16 cellular contexts compared by ENCODE assay signal in genomic region chr3:123310741-123311140, GRCh38.
DNase-seq lines count a peak whose midpoint lies in the region; ATAC-seq and TF ChIP-seq lines count a peak whose summit lies in the region.
"Had no signal": no experiment of that assay in that cellular context is flagged by ENCODE, and none has a peak within 500 bp of the region (broad histone marks: within the 10 kb centered on the region; RNA-seq: fewer than 3 reads in every experiment).

No MANE protein-coding gene starts in this region.

- TF ChIP-seq CTCF in MM.1S (IDR thresholded peaks at IDR 0.05; ENCODE audit: low read length) (no peak), neural progenitor cell (IDR thresholded peaks at IDR 0.05) (no peak)

- H3K9me3 ChIP-seq in MM.1S (replicated peaks; ENCODE audit: insufficient read depth, low read length) (no peaks in the 10 kb centered on the region), neural progenitor cell (ENCODE audit: low read depth) (no peaks in the 10 kb centered on the region)
- H3K9me3 ChIP-seq: BE2C, SJCRH30 had no signal

- no peaks in the 10 kb centered on the region for H3F3A ChIP-seq in MM.1S (ENCODE audit: insufficient read depth, low read length)
- peaks cover 13% of the 10 kb centered on the region for H3F3A ChIP-seq in neural progenitor cell (ENCODE audit: low read depth)

- H3K79me2 ChIP-seq in MM.1S (ENCODE audit: low read length) (no peaks in the 10 kb centered on the region), neural progenitor cell (ENCODE audit: low read depth) (no peaks in the 10 kb centered on the region)

- H3K27ac ChIP-seq in MM.1S (ENCODE audit: low read length): no peak overlapping the region
- H3K27ac ChIP-seq in neural progenitor cell: no peak overlapping the region
- H3K27ac ChIP-seq: HL-60, SJCRH30 had no signal

- no peaks in the 10 kb centered on the region for H3K27me3 ChIP-seq in MM.1S (replicated peaks; ENCODE audit: insufficient read depth, low read length)
- H3K27me3 ChIP-seq in neural progenitor cell: peaks cover 27% of the 10 kb centered on the region
- H3K27me3 ChIP-seq: BE2C had no signal

- H4K20me1 ChIP-seq in MM.1S (ENCODE audit: insufficient read depth, low read length): no peaks in the 10 kb centered on the region
- no peaks in the 10 kb centered on the region for H4K20me1 ChIP-seq in neural progenitor cell (ENCODE audit: low read depth)

- ATAC-seq in GM19324 (IDR thresholded peaks at IDR 0.05; ENCODE audit: low FRiP score, unreplicated experiment): no peak
- ATAC-seq in GM18502 (IDR thresholded peaks at IDR 0.05; ENCODE audit: poor library complexity, unreplicated experiment): no peak
- ATAC-seq in GM21447 (IDR thresholded peaks at IDR 0.05; ENCODE audit: unreplicated experiment): no peak
- ATAC-seq: CD8-positive, alpha-beta T cell had no signal

- peaks cover 12% of the 10 kb centered on the region; the same call in 1 of the 2 replicates for H3K4me1 ChIP-seq in MM.1S (ENCODE audit: low read length)
- H3K4me1 ChIP-seq in neural progenitor cell: peaks cover 15% of the 10 kb centered on the region
- H3K4me1 ChIP-seq: BE2C, SJCRH30 had no signal

- H3K4me2 ChIP-seq in MM.1S (ENCODE audit: low read depth, low read length) (0 out of 2 replicates have a peak overlapping the region, but pooled peaks have one; percentile 24), neural progenitor cell (no peak overlapping the region)

- peaks cover 6% of the 10 kb centered on the region for H3K27me3 Mint-ChIP-seq in neural progenitor cell (ENCODE audit: insufficient read depth, low read depth)

- peaks cover 1% of the 10 kb centered on the region for H3K36me3 Mint-ChIP-seq in neural progenitor cell
- H3K36me3 Mint-ChIP-seq: CD8-positive, alpha-beta T cell had no signal

- peaks cover 17% of the 10 kb centered on the region for H3K4me1 Mint-ChIP-seq in neural progenitor cell

- H3K36me3 ChIP-seq in MM.1S (replicated peaks; ENCODE audit: insufficient read depth, low read length) (no peaks in the 10 kb centered on the region), neural progenitor cell (no peaks in the 10 kb centered on the region)
- H3K36me3 ChIP-seq: BE2C, SJCRH30 had no signal

- peak; percentile 55 for DNase-seq in DMS53 treated with DMSO at 0.1 percent for 48 hours (lab: John Stamatoyannopoulos, UW; ENCODE audit: unreplicated experiment)
- DNase-seq in MM.1S: no peak
- peak; percentile 8 for DNase-seq in fibroblast of peridontal ligament (ENCODE audit: extremely low read depth)
- DNase-seq in neural progenitor cell (ENCODE audit: low spot score): no peak
- DNase-seq: BE2C; CD8-positive, alpha-beta T cell; EL; KBM-7; NCI-H1105; NCI-H187; NCI-H510A; SJCRH30 had no signal

- H2AFZ ChIP-seq in MM.1S (ENCODE audit: low read length): no peak overlapping the region
- H2AFZ ChIP-seq in neural progenitor cell (replicated peaks): no peak overlapping the region

- no peaks in the 10 kb centered on the region for H3K9me2 ChIP-seq in MM.1S (replicated peaks; ENCODE audit: insufficient read depth, low read length)

- H3K4me3 ChIP-seq in MM.1S (ENCODE audit: low read length) (no peak overlapping the region), neural progenitor cell (no peak overlapping the region)
- H3K4me3 ChIP-seq: SJCRH30 had no signal

- H3K4me3 Mint-ChIP-seq in neural progenitor cell: peak overlapping the region; percentile 46
- H3K4me3 Mint-ChIP-seq: CD8-positive, alpha-beta T cell had no signal

- H3K27ac Mint-ChIP-seq in neural progenitor cell: no peak overlapping the region
- H3K27ac Mint-ChIP-seq: CD8-positive, alpha-beta T cell had no signal

- H3K9me3 Mint-ChIP-seq in neural progenitor cell: no peaks in the 10 kb centered on the region
- H3K9me3 Mint-ChIP-seq: CD8-positive, alpha-beta T cell had no signal

- H3K9ac ChIP-seq in MM.1S (ENCODE audit: low read length) (no peak overlapping the region), neural progenitor cell (no peak overlapping the region)

Comparison
In these comparisons a context has a peak if more than half of its experiments do, and no peak if none do; other contexts are left out.
1. DNase-seq: peak in DMS53 treated with DMSO at 0.1 percent for 48 hours (single experiment) and fibroblast of peridontal ligament (single experiment); none in MM.1S (single experiment) and neural progenitor cell (single experiment).